Comparison of ENCODE assay signal across 9 cellular contexts in genomic region chr22:20957691-20958440, GRCh38. TPM values are rescaled to one million over a fixed set of nuclear protein-coding genes. Genes with fewer than 3 reads are reported as not detected.
DNase-seq lines count a peak whose midpoint lies in the region; ATAC-seq, FAIRE-seq and TF ChIP-seq lines count a peak whose summit lies in the region.
"Had no signal": no experiment of that assay in that cellular context is flagged by ENCODE, and none has a peak within 500 bp of the region (broad histone marks: within the 10 kb centered on the region; RNA-seq: fewer than 3 reads in every experiment).

No MANE protein-coding gene starts in this region.

- peak; percentile 62 for DNase-seq in AG20443 (ENCODE audit: low spot score)
- peak; percentile 82 for DNase-seq in GM23338 (ENCODE audit: low spot score)
- no peak for DNase-seq in astrocyte (ENCODE audit: low read depth)
- peak; percentile 63 for DNase-seq in iPS-NIHi7 (ENCODE audit: extremely low spot score)
- no peak for DNase-seq in stimulated activated naive CD8-positive, alpha-beta T cell treated with anti-CD3 and anti-CD28 coated beads, Interleukin-15, Interleukin-2, amounts not matched to agents 100 U/mL and 50 U/mL, for 24 hours
- no peak for DNase-seq in GM19240 (ENCODE audit: insufficient read length, low spot score)
- DNase-seq in T1000 (lab: John Stamatoyannopoulos, UW), result no peak

- FAIRE-seq in astrocyte (lab: Jason Lieb, UNC), result no peak

- peaks cover 11% of the 10 kb centered on the region; the same call in 2 of the 3 replicates for H3K36me3 Mint-ChIP-seq in GM23338 (ENCODE audit: low read depth)
- peaks cover 3% of the 10 kb centered on the region for H3K36me3 Mint-ChIP-seq in astrocyte (ENCODE audit: low read depth, unreplicated experiment)

- H3K79me2 ChIP-seq in GM23338 (replicated peaks; ENCODE audit: insufficient read depth) (no peaks in the 10 kb centered on the region), astrocyte (ENCODE audit: insufficient read depth, low read length) (peaks cover 6% of the 10 kb centered on the region)

- H3K27ac ChIP-seq in GM23338 (ENCODE audit: low read depth) (no peak overlapping the region), astrocyte (ENCODE audit: low read depth, low read length) (no peak overlapping the region)

- peaks cover 9% of the 10 kb centered on the region; the same call in 1 of the 2 replicates for H4K20me1 ChIP-seq in GM23338 (replicated peaks; ENCODE audit: insufficient read depth)
- peaks cover 23% of the 10 kb centered on the region for H4K20me1 ChIP-seq in astrocyte (ENCODE audit: insufficient read depth, low read length)

- H3K36me3 ChIP-seq in GM23338 (ENCODE audit: insufficient read depth) (0 out of 2 replicates have a peak, but pooled peaks cover 4% of the 10 kb centered on the region), astrocyte (ENCODE audit: insufficient read depth, low read length) (peaks cover 9% of the 10 kb centered on the region)

- H3K4me3 Mint-ChIP-seq in GM23338 (peak overlapping the region; percentile 78), astrocyte (ENCODE audit: unreplicated experiment) (peak overlapping the region; percentile 82)

- 0 out of 3 replicates have a peak, but pooled peaks cover 2% of the 10 kb centered on the region for H3K9me3 Mint-ChIP-seq in GM23338
- no peaks in the 10 kb centered on the region for H3K9me3 Mint-ChIP-seq in astrocyte (ENCODE audit: unreplicated experiment)

- H2AFZ ChIP-seq in GM23338 (peak overlapping the region; percentile 97), astrocyte (ENCODE audit: low read depth, low read length) (peak overlapping the region; percentile 77)

- TF ChIP-seq CTCF in GM23338 (conservative IDR thresholded peaks at IDR 0.05; ENCODE audit: low read depth in 2 of 2) (0 out of 4 replicates have a peak, but pooled peaks of 1 of the 2 experiments have one; percentile 1), astrocyte (IDR thresholded peaks at IDR 0.05; ENCODE audit: insufficient read depth, low read depth, low read length) (no peak)

- H3K27me3 Mint-ChIP-seq in GM23338 (ENCODE audit: insufficient read depth, low read depth, poor library complexity) (peaks cover 30% of the 10 kb centered on the region), astrocyte (ENCODE audit: low read depth, unreplicated experiment) (peaks cover under 1% of the 10 kb centered on the region)

- H3K4me1 ChIP-seq in GM23338 (ENCODE audit: insufficient read depth) (peaks cover 4% of the 10 kb centered on the region; the same call in 1 of the 2 replicates), astrocyte (ENCODE audit: insufficient read depth, low read length) (peaks cover 14% of the 10 kb centered on the region)

- H3K4me2 ChIP-seq in GM23338 (peak overlapping the region; percentile 89), astrocyte (ENCODE audit: low read length) (peak overlapping the region; percentile 96)

- H3K9me2 ChIP-seq in GM23338 (ENCODE audit: insufficient read depth), result no peaks in the 10 kb centered on the region

- peaks cover 9% of the 10 kb centered on the region for H3F3A ChIP-seq in GM23338 (replicated peaks; ENCODE audit: low read depth)

- no peaks in the 10 kb centered on the region for H3K9me3 ChIP-seq in astrocyte (ENCODE audit: insufficient read depth, low read depth, low read length)

- H3K9ac ChIP-seq in astrocyte (ENCODE audit: low read length), result peak overlapping the region; percentile 65

- ATAC-seq in GM23338 (peak; percentile 81), GM21619 (IDR thresholded peaks at IDR 0.05; ENCODE audit: unreplicated experiment) (no peak)
- ATAC-seq in stimulated activated naive CD8-positive, alpha-beta T cell treated with anti-CD3 and anti-CD28 coated beads, Interleukin-15, Interleukin-2, amounts not matched to agents 100 U/mL and 50 U/mL, for 24 hours, result peak; percentile 42

- H3K4me3 ChIP-seq in GM23338 (peak overlapping the region; percentile 79), astrocyte (ENCODE audit: insufficient read depth, low read depth, low read length) (peak overlapping the region; percentile 56)

- H3K4me1 Mint-ChIP-seq in GM23338 (peaks cover 11% of the 10 kb centered on the region; the same call in 2 of the 3 replicates), astrocyte (ENCODE audit: low read depth, unreplicated experiment) (peaks cover 4% of the 10 kb centered on the region)

- H3K27me3 ChIP-seq in GM23338 (ENCODE audit: insufficient read depth), result peaks cover 25% of the 10 kb centered on the region
- no peaks in the 10 kb centered on the region for H3K27me3 ChIP-seq in astrocyte (ENCODE audit: insufficient read depth, low read length)

- H3K27ac Mint-ChIP-seq in GM23338, result no peak overlapping the region
- H3K27ac Mint-ChIP-seq in astrocyte (ENCODE audit: unreplicated experiment), result no peak overlapping the region

TF ChIP-seq in GM23338, 12 proteins besides CTCF, POLR2A, EP300 and RAD21 (continues in another document):
- TF ChIP-seq JUNB (IDR thresholded peaks at IDR 0.05; ENCODE audit: unreplicated experiment) (no peak), POLR2AphosphoS5 (IDR thresholded peaks at IDR 0.05; ENCODE audit: low read depth) (no peak)
- TF ChIP-seq, protein P1, sequence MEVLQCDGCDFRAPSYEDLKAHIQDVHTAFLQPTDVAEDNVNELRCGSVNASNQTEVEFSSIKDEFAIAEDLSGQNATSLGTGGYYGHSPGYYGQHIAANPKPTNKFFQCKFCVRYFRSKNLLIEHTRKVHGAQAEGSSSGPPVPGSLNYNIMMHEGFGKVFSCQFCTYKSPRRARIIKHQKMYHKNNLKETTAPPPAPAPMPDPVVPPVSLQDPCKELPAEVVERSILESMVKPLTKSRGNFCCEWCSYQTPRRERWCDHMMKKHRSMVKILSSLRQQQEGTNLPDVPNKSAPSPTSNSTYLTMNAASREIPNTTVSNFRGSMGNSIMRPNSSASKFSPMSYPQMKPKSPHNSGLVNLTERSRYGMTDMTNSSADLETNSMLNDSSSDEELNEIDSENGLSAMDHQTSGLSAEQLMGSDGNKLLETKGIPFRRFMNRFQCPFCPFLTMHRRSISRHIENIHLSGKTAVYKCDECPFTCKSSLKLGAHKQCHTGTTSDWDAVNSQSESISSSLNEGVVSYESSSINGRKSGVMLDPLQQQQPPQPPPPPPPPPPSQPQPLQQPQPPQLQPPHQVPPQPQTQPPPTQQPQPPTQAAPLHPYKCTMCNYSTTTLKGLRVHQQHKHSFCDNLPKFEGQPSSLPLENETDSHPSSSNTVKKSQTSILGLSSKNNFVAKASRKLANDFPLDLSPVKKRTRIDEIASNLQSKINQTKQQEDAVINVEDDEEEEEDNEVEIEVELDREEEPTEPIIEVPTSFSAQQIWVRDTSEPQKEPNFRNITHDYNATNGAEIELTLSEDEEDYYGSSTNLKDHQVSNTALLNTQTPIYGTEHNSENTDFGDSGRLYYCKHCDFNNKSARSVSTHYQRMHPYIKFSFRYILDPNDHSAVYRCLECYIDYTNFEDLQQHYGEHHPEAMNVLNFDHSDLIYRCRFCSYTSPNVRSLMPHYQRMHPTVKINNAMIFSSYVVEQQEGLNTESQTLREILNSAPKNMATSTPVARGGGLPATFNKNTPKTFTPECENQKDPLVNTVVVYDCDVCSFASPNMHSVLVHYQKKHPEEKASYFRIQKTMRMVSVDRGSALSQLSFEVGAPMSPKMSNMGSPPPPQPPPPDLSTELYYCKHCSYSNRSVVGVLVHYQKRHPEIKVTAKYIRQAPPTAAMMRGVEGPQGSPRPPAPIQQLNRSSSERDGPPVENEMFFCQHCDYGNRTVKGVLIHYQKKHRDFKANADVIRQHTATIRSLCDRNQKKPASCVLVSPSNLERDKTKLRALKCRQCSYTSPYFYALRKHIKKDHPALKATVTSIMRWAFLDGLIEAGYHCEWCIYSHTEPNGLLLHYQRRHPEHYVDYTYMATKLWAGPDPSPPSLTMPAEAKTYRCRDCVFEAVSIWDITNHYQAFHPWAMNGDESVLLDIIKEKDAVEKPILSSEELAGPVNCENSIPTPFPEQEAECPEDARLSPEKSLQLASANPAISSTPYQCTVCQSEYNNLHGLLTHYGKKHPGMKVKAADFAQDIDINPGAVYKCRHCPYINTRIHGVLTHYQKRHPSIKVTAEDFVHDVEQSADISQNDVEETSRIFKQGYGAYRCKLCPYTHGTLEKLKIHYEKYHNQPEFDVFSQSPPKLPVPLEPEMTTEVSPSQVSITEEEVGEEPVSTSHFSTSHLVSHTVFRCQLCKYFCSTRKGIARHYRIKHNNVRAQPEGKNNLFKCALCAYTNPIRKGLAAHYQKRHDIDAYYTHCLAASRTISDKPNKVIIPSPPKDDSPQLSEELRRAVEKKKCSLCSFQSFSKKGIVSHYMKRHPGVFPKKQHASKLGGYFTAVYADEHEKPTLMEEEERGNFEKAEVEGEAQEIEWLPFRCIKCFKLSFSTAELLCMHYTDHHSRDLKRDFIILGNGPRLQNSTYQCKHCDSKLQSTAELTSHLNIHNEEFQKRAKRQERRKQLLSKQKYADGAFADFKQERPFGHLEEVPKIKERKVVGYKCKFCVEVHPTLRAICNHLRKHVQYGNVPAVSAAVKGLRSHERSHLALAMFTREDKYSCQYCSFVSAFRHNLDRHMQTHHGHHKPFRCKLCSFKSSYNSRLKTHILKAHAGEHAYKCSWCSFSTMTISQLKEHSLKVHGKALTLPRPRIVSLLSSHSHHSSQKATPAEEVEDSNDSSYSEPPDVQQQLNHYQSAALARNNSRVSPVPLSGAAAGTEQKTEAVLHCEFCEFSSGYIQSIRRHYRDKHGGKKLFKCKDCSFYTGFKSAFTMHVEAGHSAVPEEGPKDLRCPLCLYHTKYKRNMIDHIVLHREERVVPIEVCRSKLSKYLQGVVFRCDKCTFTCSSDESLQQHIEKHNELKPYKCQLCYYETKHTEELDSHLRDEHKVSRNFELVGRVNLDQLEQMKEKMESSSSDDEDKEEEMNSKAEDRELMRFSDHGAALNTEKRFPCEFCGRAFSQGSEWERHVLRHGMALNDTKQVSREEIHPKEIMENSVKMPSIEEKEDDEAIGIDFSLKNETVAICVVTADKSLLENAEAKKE (CRISPR knock-in tag; IDR thresholded peaks at IDR 0.05), result no peak

RNA-seq across cellular contexts. Expression of gene AIFM3, which starts 9.2 kb away (rescaled TPM):
- total RNA-seq in GM23338 (2014; rRNA removed; shearing (Covaris generic)), result 0.45 and 1.7 TPM in 2 replicates
- polyA plus RNA-seq in GM23338 (2016; fragmentation: Nextera tagmentation; extraction: Ambion mirVana), result 1.4 and 1.5 TPM in 2 replicates
- 0.48 and 0.67 TPM in 2 replicates for total RNA-seq in astrocyte
- total RNA-seq: HT1080 had no signal

RNA-seq across cellular contexts. Expression of gene LZTR1, which starts 24.2 kb away (rescaled TPM):
- total RNA-seq in GM23338 (2014; rRNA removed; shearing (Covaris generic)), result 39.9 and 41.1 TPM in 2 replicates
- 7.7 and 9.2 TPM in 2 replicates for polyA plus RNA-seq in GM23338 (2016; fragmentation: Nextera tagmentation; extraction: Ambion mirVana)
- 62.0 and 68.9 TPM in 2 replicates for total RNA-seq in astrocyte

RNA-seq across cellular contexts. Expression of gene CRKL, which starts 40.7 kb away (rescaled TPM):
- total RNA-seq in GM23338 (2014; rRNA removed; shearing (Covaris generic)), result 97.6 and 104 TPM in 2 replicates
- polyA plus RNA-seq in GM23338 (2016; fragmentation: Nextera tagmentation; extraction: Ambion mirVana), result 39.5 and 40.7 TPM in 2 replicates
- total RNA-seq in astrocyte, result 59.5 and 63.0 TPM in 2 replicates

RNA-seq across cellular contexts. Expression of gene THAP7, which starts 44.1 kb away (rescaled TPM):
- 25.9 and 38.8 TPM in 2 replicates for total RNA-seq in GM23338 (2014; rRNA removed; shearing (Covaris generic))
- 20.4 and 21.8 TPM in 2 replicates for polyA plus RNA-seq in GM23338 (2016; fragmentation: Nextera tagmentation; extraction: Ambion mirVana)
- total RNA-seq in astrocyte, result 12.1 and 12.2 TPM in 2 replicates

RNA-seq across cellular contexts. Expression of gene P2RX6, which starts 57.1 kb away (rescaled TPM):
- total RNA-seq in GM23338 (2014; rRNA removed; shearing (Covaris generic)), result not detected in 2 replicates
- not detected in 2 replicates for polyA plus RNA-seq in GM23338 (2016; fragmentation: Nextera tagmentation; extraction: Ambion mirVana)
- total RNA-seq in astrocyte, result 0.22 and 0.45 TPM in 2 replicates

Comparison
In these comparisons a context has a peak if more than half of its experiments do, and no peak if none do; other contexts are left out.
1. DNase-seq: peak in AG20443 (single experiment), GM23338 (single experiment) and iPS-NIHi7 (single experiment); none in astrocyte (single experiment), stimulated activated naive CD8-positive, alpha-beta T cell treated with anti-CD3 and anti-CD28 coated beads, Interleukin-15, Interleukin-2, amounts not matched to agents 100 U/mL and 50 U/mL, for 24 hours (single experiment), GM19240 (single experiment) and T1000 (single experiment).